ENCODE assay signal across 18 cellular contexts in genomic region chr2:140905078-140905781, GRCh38.
"Had no signal": no experiment of that assay in that cellular context is flagged by ENCODE, and none has a peak within 500 bp of the region (broad histone marks: within the 10 kb centered on the region; RNA-seq: fewer than 3 reads in every experiment).

No MANE protein-coding gene starts in this region.

- H3K9me3 ChIP-seq: ascending aorta, heart left ventricle, tibial nerve, uterus had no signal

- DNase-seq: activated CD4-positive, alpha-beta T cell treated with anti-CD3 and anti-CD28 coated beads, Interleukin-2, amount 50 U/mL, for 1 hour; activated naive CD4-positive, alpha-beta T cell treated with anti-CD3 and anti-CD28 coated beads for 36 hours; activated T-cell treated with anti-CD3 and anti-CD28 coated beads for 4 hours; dermis blood vessel endothelial cell; effector memory CD8-positive, alpha-beta T cell; heart left ventricle; nucleus accumbens; stimulated activated CD4-positive, alpha-beta T cell treated with anti-CD3 and anti-CD28 coated beads, Interleukin-15, amount 100 ng/mL, for 24 hours; stimulated activated CD4-positive, alpha-beta T cell treated with anti-CD3 and anti-CD28 coated beads, Interleukin-4, amount 100 ng/mL, for 4 hours; stimulated activated CD8-positive, alpha-beta memory T cell treated with anti-CD3 and anti-CD28 coated beads, Interleukin-4, amount 100 ng/mL, for 48 hours; stimulated activated naive CD4-positive, alpha-beta T cell treated with Interleukin-2 at 50 U/mL for 16 hours; substantia nigra; uterus had no signal

- H3K27me3 ChIP-seq: ascending aorta, heart left ventricle, tibial nerve, uterus had no signal

- H3K27me3 Mint-ChIP-seq: effector memory CD8-positive, alpha-beta T cell had no signal

- H3K4me1 ChIP-seq: ascending aorta, heart left ventricle, tibial nerve, uterus had no signal

- H3K36me3 ChIP-seq: ascending aorta, heart left ventricle, tibial nerve, uterus had no signal

- H3K4me3 Mint-ChIP-seq: activated naive CD4-positive, alpha-beta T cell treated with anti-CD3 and anti-CD28 coated beads for 36 hours; effector memory CD8-positive, alpha-beta T cell had no signal

- H3K27ac Mint-ChIP-seq: activated naive CD4-positive, alpha-beta T cell treated with anti-CD3 and anti-CD28 coated beads for 36 hours; activated T-helper 2 cell treated with anti-CD3 and anti-CD28 coated beads, Interferon-gamma antibody, Interleukin-2, Interleukin-4, amounts not matched to agents 10 μg/mL and 5 μg/mL and 100 μg/mL, durations not matched to agents 14 hours and 24 hours and 36 hours; effector memory CD8-positive, alpha-beta T cell had no signal

- ATAC-seq: activated CD4-positive, CD25-positive, alpha-beta regulatory T cell treated with anti-CD3 and anti-CD28 coated beads, Interleukin-2, amount 50 U/mL, for 24 hours; effector memory CD8-positive, alpha-beta T cell; heart left ventricle had no signal

- H3K4me3 ChIP-seq: ascending aorta, heart left ventricle, tibial nerve, uterus had no signal

- H3K27ac ChIP-seq: ascending aorta, epithelial cell of prostate, heart left ventricle, tibial nerve, uterus had no signal
